Comparison of ENCODE assay signal across 9 cellular contexts in genomic region chr1:910881-911721, GRCh38. TPM values are rescaled to one million over a fixed set of nuclear protein-coding genes. Genes with fewer than 3 reads are reported as not detected.
DNase-seq lines count a peak whose midpoint lies in the region; FAIRE-seq and TF ChIP-seq lines count a peak whose summit lies in the region.
"Had no signal": no experiment of that assay in that cellular context is flagged by ENCODE, and none has a peak within 500 bp of the region (broad histone marks: within the 10 kb centered on the region; RNA-seq: fewer than 3 reads in every experiment).

No MANE protein-coding gene starts in this region.

- TF ChIP-seq CTCF in nephron (IDR thresholded peaks at IDR 0.05; ENCODE audit: unreplicated experiment in 3 of 3) (no peak), coronary artery (IDR thresholded peaks at IDR 0.05) (no peak)

- no peaks in the 10 kb centered on the region for H3K4me1 Mint-ChIP-seq in activated T-cell treated with anti-CD3 and anti-CD28 coated beads, Interleukin-2, amount 50 U/mL, for 24 hours (ENCODE audit: low read depth)
- H3K4me1 Mint-ChIP-seq in nephron = peaks cover 48% of the 10 kb centered on the region

- H3K27ac ChIP-seq in coronary artery = no peak overlapping the region
- no peak overlapping the region for H3K27ac ChIP-seq in Karpas-422 (ENCODE audit: low read length)
- H3K27ac ChIP-seq: thoracic aorta had no signal

- DNase-seq in COR-L47 (lab: John Stamatoyannopoulos, UW) (peak; percentile 34), HTR-8/SVneo (ENCODE audit: insufficient read length, low spot score) (peak; percentile 61), coronary artery (ENCODE audit: low spot score) (no peak), Karpas-422 (no peak), RKO (ENCODE audit: low spot score) (no peak)
- peak; percentile 41 for DNase-seq in activated T-cell treated with anti-CD3 and anti-CD28 coated beads, Interleukin-2, amount 50 U/mL, for 24 hours
- no peak for DNase-seq in NK-92 treated with Interleukin-12 subunit alpha and Interleukin-12 subunit beta, amount 100 ng/mL, for 24 hours (lab: John Stamatoyannopoulos, UW)

- H3K4me3 Mint-ChIP-seq in activated T-cell treated with anti-CD3 and anti-CD28 coated beads, Interleukin-2, amount 50 U/mL, for 24 hours = no peak overlapping the region
- peak overlapping the region; percentile 11 to 55 (median 47) for H3K4me3 Mint-ChIP-seq in nephron

- no peaks in the 10 kb centered on the region for H4K20me1 ChIP-seq in Karpas-422 (ENCODE audit: insufficient read depth, low read depth, low read length)

- H3K4me2 ChIP-seq in Karpas-422 (ENCODE audit: low read depth, low read length, poor library complexity, severe bottlenecking) = no peak overlapping the region

- no peaks in the 10 kb centered on the region for H3K79me2 ChIP-seq in Karpas-422 (ENCODE audit: low read length)

- no peaks in the 10 kb centered on the region for H3K9me3 ChIP-seq in Karpas-422 (ENCODE audit: low read length)
- H3K9me3 ChIP-seq: thoracic aorta had no signal

- H3K9ac ChIP-seq in Karpas-422 (ENCODE audit: low read length) = no peak overlapping the region

- no peaks in the 10 kb centered on the region for H3K36me3 ChIP-seq in Karpas-422 (ENCODE audit: insufficient read depth, low read length)
- H3K36me3 ChIP-seq: thoracic aorta had no signal

- H3K27me3 ChIP-seq in Karpas-422 (ENCODE audit: low read length) = no peaks in the 10 kb centered on the region

- H3K36me3 Mint-ChIP-seq in activated T-cell treated with anti-CD3 and anti-CD28 coated beads, Interleukin-2, amount 50 U/mL, for 24 hours (ENCODE audit: low read depth) = no peaks in the 10 kb centered on the region
- H3K36me3 Mint-ChIP-seq in nephron (ENCODE audit: low read depth) = peaks cover 5% of the 10 kb centered on the region

- no peak overlapping the region for H3K4me3 ChIP-seq in coronary artery
- no peak overlapping the region for H3K4me3 ChIP-seq in Karpas-422 (ENCODE audit: low read length)

- no peaks in the 10 kb centered on the region for H3K9me3 Mint-ChIP-seq in activated T-cell treated with anti-CD3 and anti-CD28 coated beads, Interleukin-2, amount 50 U/mL, for 24 hours
- no peaks in the 10 kb centered on the region for H3K9me3 Mint-ChIP-seq in nephron

- H3K4me1 ChIP-seq in Karpas-422 (ENCODE audit: low read length) = no peaks in the 10 kb centered on the region

- no peak overlapping the region for H2AFZ ChIP-seq in Karpas-422 (ENCODE audit: low read length)

- FAIRE-seq in HTR-8/SVneo (lab: Jason Lieb, UNC) = no peak

- H3K27me3 Mint-ChIP-seq in activated T-cell treated with anti-CD3 and anti-CD28 coated beads, Interleukin-2, amount 50 U/mL, for 24 hours = peaks cover 69% of the 10 kb centered on the region
- H3K27me3 Mint-ChIP-seq in nephron (ENCODE audit: low read depth) = peaks cover 47% of the 10 kb centered on the region

- no peak overlapping the region for H3K27ac Mint-ChIP-seq in activated T-cell treated with anti-CD3 and anti-CD28 coated beads, Interleukin-2, amount 50 U/mL, for 24 hours
- peak overlapping the region; percentile 16 to 68 (median 58) for H3K27ac Mint-ChIP-seq in nephron

- no peaks in the 10 kb centered on the region for H3K9me2 ChIP-seq in Karpas-422 (replicated peaks; ENCODE audit: insufficient read depth, low read length)

RNA-seq across cellular contexts. Expression of gene SAMD11, which starts 12.6 kb away (rescaled TPM):
- total RNA-seq in Karpas-422 (2014; rRNA removed; shearing (Covaris generic); ENCODE audit: low replicate concordance) = not detected in 2 replicates

RNA-seq across cellular contexts. Expression of gene NOC2L, which starts 48.0 kb away (rescaled TPM):
- total RNA-seq in Karpas-422 (2014; rRNA removed; shearing (Covaris generic); ENCODE audit: low replicate concordance) = 32.5 and 63.5 TPM in 2 replicates

RNA-seq across cellular contexts. Expression of gene KLHL17, which starts 49.3 kb away (rescaled TPM):
- 13.9 and 21.2 TPM in 2 replicates for total RNA-seq in Karpas-422 (2014; rRNA removed; shearing (Covaris generic); ENCODE audit: low replicate concordance)

RNA-seq across cellular contexts. Expression of gene PLEKHN1, which starts 55.2 kb away (rescaled TPM):
- total RNA-seq in Karpas-422 (2014; rRNA removed; shearing (Covaris generic); ENCODE audit: low replicate concordance) = 0.72 TPM in 1 of 2 replicates, not detected in the other

Comparison
In these comparisons a context has a peak if more than half of its experiments do, and no peak if none do; other contexts are left out.
1. DNase-seq: peak in COR-L47 (single experiment), HTR-8/SVneo (single experiment) and activated T-cell treated with anti-CD3 and anti-CD28 coated beads, Interleukin-2, amount 50 U/mL, for 24 hours (single experiment); none in coronary artery (single experiment), Karpas-422 (single experiment), RKO (single experiment) and NK-92 treated with Interleukin-12 subunit alpha and Interleukin-12 subunit beta, amount 100 ng/mL, for 24 hours (single experiment).